21 cellular contexts compared by ENCODE assay signal in the genomic region with DNA sequence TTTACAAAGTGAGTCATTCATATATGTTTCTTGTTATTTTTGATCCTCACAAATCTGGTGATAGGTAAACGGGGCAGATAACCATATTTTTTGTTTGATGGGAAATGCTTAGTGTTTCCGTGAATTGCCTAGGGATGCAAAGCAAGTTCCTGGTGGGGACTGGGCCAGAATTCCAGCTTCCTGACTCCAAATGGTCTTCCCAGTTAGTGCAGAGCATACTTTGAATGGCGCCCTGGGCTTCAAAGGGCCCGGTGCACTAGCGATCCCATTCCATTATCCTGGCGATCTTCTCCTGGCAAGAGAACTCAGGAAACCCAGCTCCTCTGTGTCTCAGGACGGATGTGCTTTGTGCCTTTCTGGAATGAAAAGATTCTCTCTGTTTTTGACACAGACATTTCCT.
"Had no signal": no experiment of that assay in that cellular context is flagged by ENCODE, and none has a peak within 500 bp of the region (broad histone marks: within the 10 kb centered on the region; RNA-seq: fewer than 3 reads in every experiment).

No MANE protein-coding gene starts in this region.

- H3K27me3 ChIP-seq: SJSA1 had no signal

- H3K4me3 ChIP-seq: K562, SJSA1, SK-N-MC had no signal

- H3K36me3 ChIP-seq: SJSA1 had no signal

- DNase-seq: Kasumi-1, MM.1S, NCI-H1092 treated with DMSO at 0.1 percent for 48 hours, NCI-H1436, NCI-H187, NCI-H2029, NCI-H2081 treated with DMSO at 0.1 percent for 48 hours, NCI-H2171, NCI-H226, NCI-H446, NCI-H510A, NCI-H524 treated with DMSO at 0.1 percent for 48 hours, NCI-H69, NCI-H774, Right ventricle myocardium superior, SIG-M5 had no signal

- H3K4me2 ChIP-seq: KMS-11 had no signal

- H3K9ac ChIP-seq: KMS-11 had no signal

- H3K4me1 Mint-ChIP-seq: IgD-negative memory B cell had no signal

- H3K4me1 ChIP-seq: SJSA1 had no signal

- H3K36me3 Mint-ChIP-seq: IgD-negative memory B cell had no signal

- H3K27ac Mint-ChIP-seq: IgD-negative memory B cell had no signal

- H3K27ac ChIP-seq: KMS-11, SJSA1, SK-N-MC had no signal

- H3K9me3 ChIP-seq: SJSA1 had no signal

- H3K4me3 Mint-ChIP-seq: IgD-negative memory B cell had no signal
